Comparison of ENCODE assay signal across 8 cellular contexts in genomic region chr17:64146418-64147109, GRCh38. TPM values are rescaled to one million over a fixed set of nuclear protein-coding genes. Genes with fewer than 3 reads are reported as not detected.
DNase-seq lines count a peak whose midpoint lies in the region; TF ChIP-seq lines count a peak whose summit lies in the region.

No MANE protein-coding gene starts in this region.

- no peaks in the 10 kb centered on the region for H3K9me3 ChIP-seq in HUES48 (ENCODE audit: control insufficient read depth, insufficient read depth, low read length)
- no peaks in the 10 kb centered on the region for H3K9me3 ChIP-seq in SK-N-MC (ENCODE audit: low read depth, low read length)
- H3K9me3 ChIP-seq in ascending aorta, result no peaks in the 10 kb centered on the region

- peak overlapping the region; percentile 98 for H3K9ac ChIP-seq in HUES48 (ENCODE audit: low read depth, low read length)
- peak overlapping the region; percentile 98 for H3K9ac ChIP-seq in SK-N-MC (ENCODE audit: insufficient read length)

- intact Hi-C loops in ascending aorta (cut with DNase I), result loop anchor here (1.0 to 10.0 kb wide), 5 partner anchors 30 to 358 kb away; partner anchors contain the start of genes CEP95, DDX5 and TEX2

- H3K4me1 ChIP-seq in HUES48 (ENCODE audit: control insufficient read depth, insufficient read depth, low read length), result peaks cover 13% of the 10 kb centered on the region
- peaks cover 0 to 17% of the 10 kb centered on the region in 2 donors for H3K4me1 ChIP-seq in ascending aorta

- H3K27me3 ChIP-seq in HUES48 (ENCODE audit: control insufficient read depth, insufficient read depth, low read length) (no peaks in the 10 kb centered on the region), ascending aorta (no peaks in the 10 kb centered on the region)

- peak overlapping the region; percentile 89 for H3K4me3 ChIP-seq in HUES48 (ENCODE audit: low read depth, low read length)
- H3K4me3 ChIP-seq in SK-N-MC, result peak overlapping the region; percentile 86
- peak overlapping the region; percentile 76 to 90 for H3K4me3 ChIP-seq in ascending aorta
- H3K4me3 ChIP-seq in skeletal muscle cell (ENCODE audit: low read depth, low read length), result peak overlapping the region; percentile 70

- H3K27ac ChIP-seq in HUES48 (ENCODE audit: low read depth, low read length), result peak overlapping the region; percentile 99
- H3K27ac ChIP-seq in SK-N-MC, result peak overlapping the region; percentile 91
- H3K27ac ChIP-seq in ascending aorta, result peak overlapping the region; percentile 85 to 93

- no peak for TF ChIP-seq CTCF in ascending aorta (IDR thresholded peaks at IDR 0.05)

- DNase-seq in activated T-cell treated with anti-CD3 and anti-CD28 coated beads for 1 hour (ENCODE audit: low read depth), result peak; percentile 33
- DNase-seq in activated T-cell treated with anti-CD3 and anti-CD28 coated beads, Interleukin-2, amount 50 U/mL, for 1 hour, result no peak
- DNase-seq in SK-N-MC (ENCODE audit: low read depth, low spot score), result no peak
- peak; percentile 23 to 84 for DNase-seq in ascending aorta (ENCODE audit: low spot score in 2 of 2)
- DNase-seq in hippocampal formation (lab: John Stamatoyannopoulos, UW), result peak; percentile 42 to 47
- peak; percentile 53 for DNase-seq in skeletal muscle cell (ENCODE audit: low read depth)
- no peak for DNase-seq in GM19240 (ENCODE audit: insufficient read length, low spot score)

- H3K36me3 ChIP-seq in HUES48 (ENCODE audit: control insufficient read depth, insufficient read depth, low read length), result peaks cover 21% of the 10 kb centered on the region
- peaks cover 16% of the 10 kb centered on the region for H3K36me3 ChIP-seq in SK-N-MC (ENCODE audit: insufficient read depth, low read length)
- H3K36me3 ChIP-seq in ascending aorta, result peaks cover 0 to 9% of the 10 kb centered on the region in 2 donors

RNA-seq across cellular contexts. Expression of gene ERN1, which starts 16.6 kb away (rescaled TPM):
- total RNA-seq in ascending aorta, result 26.5 TPM

Comparison
In these comparisons a context has a peak if more than half of its experiments do, and no peak if none do; other contexts are left out.
1. DNase-seq: peak in activated T-cell treated with anti-CD3 and anti-CD28 coated beads for 1 hour (single experiment), ascending aorta (2 of 2), hippocampal formation (2 of 2) and skeletal muscle cell (single experiment); none in activated T-cell treated with anti-CD3 and anti-CD28 coated beads, Interleukin-2, amount 50 U/mL, for 1 hour (single experiment), SK-N-MC (single experiment) and GM19240 (single experiment).
2. Peak in every context shown above with its lines, with median percentiles within 50 percentile points of each other: H3K27ac ChIP-seq and H3K4me3 ChIP-seq.